11 cellular contexts compared by ENCODE assay signal in the genomic region with DNA sequence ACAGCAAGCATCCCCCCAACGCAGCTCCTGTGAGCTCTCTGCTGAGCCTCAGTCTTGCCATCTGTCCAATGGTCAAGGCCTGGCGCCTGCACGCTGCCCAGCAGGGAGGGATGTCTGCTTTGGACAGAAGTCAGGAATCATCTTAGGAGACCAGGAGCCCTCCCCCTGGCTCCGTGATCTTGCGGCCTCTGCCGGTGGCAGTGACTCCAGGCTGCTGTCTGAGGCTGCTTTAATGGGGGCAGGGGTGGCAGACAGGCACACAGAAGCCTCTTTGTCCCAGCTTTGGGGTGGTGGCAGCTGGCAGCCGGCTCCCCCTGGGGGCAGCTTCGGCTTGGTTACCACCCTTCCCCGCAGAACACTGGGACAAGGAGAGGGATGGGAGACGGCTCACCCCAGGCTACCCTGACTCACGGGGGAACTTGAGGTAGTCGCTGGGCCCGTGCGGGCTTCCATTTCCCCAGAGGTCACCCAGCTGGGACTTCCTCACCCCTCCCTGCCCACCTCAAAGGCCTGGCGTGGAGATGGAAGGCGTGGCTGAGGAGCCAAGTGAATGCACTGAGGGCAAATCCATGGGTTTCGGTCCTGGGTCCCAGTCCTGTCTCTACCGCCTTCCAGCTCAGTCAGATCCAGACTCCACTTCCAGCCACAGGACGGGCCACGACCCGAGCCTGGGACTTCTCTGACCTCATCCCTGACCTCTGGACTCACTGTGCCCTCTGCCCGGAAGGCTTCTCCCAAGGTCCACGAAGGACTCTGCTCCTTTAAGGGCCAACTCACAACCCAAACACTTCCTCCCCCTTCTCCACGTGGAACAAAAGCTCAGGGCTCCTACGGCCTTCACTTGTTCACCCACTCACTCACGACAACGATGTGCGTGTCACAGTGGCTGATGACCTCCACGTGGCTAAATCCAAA. TPM values are rescaled to one million over a fixed set of nuclear protein-coding genes. Genes with fewer than 3 reads are reported as not detected.
DNase-seq lines count a peak whose midpoint lies in the region; ATAC-seq, FAIRE-seq and TF ChIP-seq lines count a peak whose summit lies in the region.
"Had no signal": no experiment of that assay in that cellular context is flagged by ENCODE, and none has a peak within 500 bp of the region (broad histone marks: within the 10 kb centered on the region; RNA-seq: fewer than 3 reads in every experiment).

No MANE protein-coding gene starts in this region.

- H3K27ac ChIP-seq in HEK293 (ENCODE audit: extremely low read depth, low read depth, low read length) (no peak overlapping the region), ascending aorta (peak overlapping the region; percentile 1 to 45), small intestine (ENCODE audit: low read depth in 1 of 2, low read length in 1 of 2) (peak overlapping the region; percentile 60 to 61)

- TF ChIP-seq CTCF in HEK293 (tag by site-specific recombination; IDR thresholded peaks at IDR 0.05), result no peak
- no peak for TF ChIP-seq CTCF in ascending aorta (IDR thresholded peaks at IDR 0.05)

- no peaks in the 10 kb centered on the region for H3K27me3 ChIP-seq in ascending aorta
- no peaks in the 10 kb centered on the region for H3K27me3 ChIP-seq in iPS-15b (ENCODE audit: control insufficient read depth, insufficient read depth, low read length)
- H3K27me3 ChIP-seq in small intestine (ENCODE audit: control insufficient read depth in 2 of 2, insufficient read depth in 2 of 2, low read length in 2 of 2), result no peaks in the 10 kb centered on the region
- H3K27me3 ChIP-seq: ovary had no signal

- WGBS in small intestine, 3 donors, result 29 to 66% (median 58%) methylated on average over 28 to 29 of the region's 29 CpGs

- peaks cover 7 to 80% of the 10 kb centered on the region in 2 experiments; a peak in 2 of 3 replicates for H3K36me3 ChIP-seq in HEK293 (ENCODE audit: control insufficient read depth in 2 of 2, insufficient read depth in 1 of 2, low read length in 2 of 2)
- peaks cover 24 to 26% of the 10 kb centered on the region in 2 donors for H3K36me3 ChIP-seq in ascending aorta
- peaks cover 30% of the 10 kb centered on the region for H3K36me3 ChIP-seq in iPS-15b (ENCODE audit: control insufficient read depth, insufficient read depth, low read length)
- H3K36me3 ChIP-seq in small intestine (ENCODE audit: control insufficient read depth in 2 of 2, insufficient read depth in 2 of 2, low read length in 2 of 2), result peaks cover 2 to 4% of the 10 kb centered on the region in 2 donors
- H3K36me3 ChIP-seq: ovary had no signal

- DNase-seq in ascending aorta (ENCODE audit: low spot score in 2 of 2), result no peak
- DNase-seq in small intestine, result peak; percentile 75
- DNase-seq in stimulated activated naive CD4-positive, alpha-beta T cell treated with Interleukin-2 at 50 U/mL for 16 hours (lab: John Stamatoyannopoulos, UW), result no peak
- no peak for DNase-seq in retina
- no peak for DNase-seq in HEK293T (ENCODE audit: extremely low spot score)
- DNase-seq: ovary, SHP77 had no signal

- CTCF ChIA-PET in HEK293 (lab: Yijun Ruan, JAX), result interaction anchor here (0.6 to 1.3 kb wide), 5 partner anchors 17 to 68 kb away, joined by 3 read pairs; no protein-coding TSS in a partner anchor
- CTCF ChIA-PET in HEK293T (lab: Yijun Ruan, JAX), result interaction anchor here (0.6 kb wide), 1 partner anchor 32 kb away, joined by 5 read pairs; no protein-coding TSS in a partner anchor

- H3K4me1 ChIP-seq in HEK293 (ENCODE audit: control insufficient read depth, insufficient read depth, low read length), result no peaks in the 10 kb centered on the region
- peaks cover 0 to under 1% of the 10 kb centered on the region in 2 donors for H3K4me1 ChIP-seq in ascending aorta
- peaks cover 11% of the 10 kb centered on the region for H3K4me1 ChIP-seq in iPS-15b (ENCODE audit: control insufficient read depth, insufficient read depth, low read length)
- H3K4me1 ChIP-seq in small intestine (ENCODE audit: control insufficient read depth in 2 of 2, insufficient read depth in 1 of 2, low read depth in 1 of 2, low read length in 1 of 2), result peaks cover under 1 to 6% of the 10 kb centered on the region in 2 donors

- FAIRE-seq in small intestine (lab: Jason Lieb, UNC), result no peak
- FAIRE-seq: GM12878 had no signal

- intact Hi-C loops in ascending aorta (cut with DNase I), result no loop called here

- H3K9ac ChIP-seq in iPS-15b (ENCODE audit: low read depth, low read length), result peak overlapping the region; percentile 37

- no peak overlapping the region for H3K4me3 ChIP-seq in HEK293 (ENCODE audit: low read depth, low read length)
- no peak overlapping the region for H3K4me3 ChIP-seq in ascending aorta
- no peak overlapping the region for H3K4me3 ChIP-seq in iPS-15b (ENCODE audit: low read depth, low read length)
- H3K4me3 ChIP-seq in small intestine (ENCODE audit: low read depth in 1 of 2, low read length in 2 of 2), result no peak overlapping the region
- H3K4me3 ChIP-seq: GM12878, ovary had no signal

- POLR2A ChIA-PET in HEK293 (lab: Yijun Ruan, JAX) (interaction anchor here (0.6 to 2.1 kb wide), 2 partner anchors 15 to 32 kb away, joined by 5 to 8 read pairs; a partner anchor contains a TSS), HEK293T (lab: Yijun Ruan, JAX) (interaction anchor here (1.2 to 1.8 kb wide), 2 partner anchors 23 to 33 kb away, joined by 3 to 5 read pairs; no protein-coding TSS in a partner anchor)

- ATAC-seq in GM18873 (IDR thresholded peaks at IDR 0.05; ENCODE audit: low FRiP score, unreplicated experiment), result no peak
- ATAC-seq: GM12878 had no signal

- H3K9me3 ChIP-seq in HEK293 (ENCODE audit: control insufficient read depth, insufficient read depth, low read depth, low read length) (no peaks in the 10 kb centered on the region), ascending aorta (no peaks in the 10 kb centered on the region), iPS-15b (ENCODE audit: control insufficient read depth, insufficient read depth, low read length) (no peaks in the 10 kb centered on the region), small intestine (ENCODE audit: control insufficient read depth, low read depth) (no peaks in the 10 kb centered on the region)
- H3K9me3 ChIP-seq: ovary had no signal

TF ChIP-seq in HEK293, 187 proteins besides CTCF, POLR2A, EP300 and RAD21 (continues in another document):
- TF ChIP-seq EGR2 (tag by site-specific recombination; IDR thresholded peaks at IDR 0.05; ENCODE audit: low read depth) (0 out of 2 replicates have a peak, but pooled peaks have one; percentile 32), ZNF174 (tag by site-specific recombination; IDR thresholded peaks at IDR 0.05) (no peak), ZFP69B (tag by site-specific recombination; IDR thresholded peaks at IDR 0.05) (peak; percentile 52; the same call in 1 of the 2 replicates), ZNF302 (tag by site-specific recombination; IDR thresholded peaks at IDR 0.05; ENCODE audit: low read depth) (no peak), ZNF664 (tag by site-specific recombination; IDR thresholded peaks at IDR 0.05) (no peak), ZNF785 (tag by site-specific recombination; IDR thresholded peaks at IDR 0.05) (no peak), ZNF157 (tag by site-specific recombination; IDR thresholded peaks at IDR 0.05) (no peak), MYNN (tag by site-specific recombination; IDR thresholded peaks at IDR 0.05; ENCODE audit: borderline replicate concordance) (no peak), MZF1 (tag by site-specific recombination; IDR thresholded peaks at IDR 0.05; ENCODE audit: borderline replicate concordance) (peak; percentile 86), ZFHX2 (tag by site-specific recombination; conservative IDR thresholded peaks at IDR 0.05) (peak; percentile 55)

TF ChIP-seq in HEK293T, 16 proteins besides CTCF, POLR2A, EP300 and RAD21:
- TF ChIP-seq SP1 (IDR thresholded peaks at IDR 0.05), result no peak
TF ChIP-seq in HEK293T: peak in this region for 0.

RNA-seq across cellular contexts. Expression of a gene that starts 14.8 kb away (rescaled TPM):
- total RNA-seq in ascending aorta, result 23.9 TPM
- 10 to 100 TPM; 16.8 to 33.5 (median 20.8) TPM for polyA plus RNA-seq in small intestine

RNA-seq across cellular contexts. Expression of a gene that starts 25.8 kb away (rescaled TPM):
- 39.4 TPM for total RNA-seq in ascending aorta
- polyA plus RNA-seq in small intestine, result 10 to 100 TPM; 72.7 to 83.4 (median 77.3) TPM

RNA-seq across cellular contexts. Expression of a gene that starts 51.9 kb away (rescaled TPM):
- total RNA-seq in ascending aorta, result 360 TPM
- 10 to 100 TPM in 2 of 3 donors, 1 to 10 TPM in 1; 7.6 to 21.1 (median 19.7) TPM for polyA plus RNA-seq in small intestine
